23 cellular contexts compared by ENCODE assay signal in the genomic region with DNA sequence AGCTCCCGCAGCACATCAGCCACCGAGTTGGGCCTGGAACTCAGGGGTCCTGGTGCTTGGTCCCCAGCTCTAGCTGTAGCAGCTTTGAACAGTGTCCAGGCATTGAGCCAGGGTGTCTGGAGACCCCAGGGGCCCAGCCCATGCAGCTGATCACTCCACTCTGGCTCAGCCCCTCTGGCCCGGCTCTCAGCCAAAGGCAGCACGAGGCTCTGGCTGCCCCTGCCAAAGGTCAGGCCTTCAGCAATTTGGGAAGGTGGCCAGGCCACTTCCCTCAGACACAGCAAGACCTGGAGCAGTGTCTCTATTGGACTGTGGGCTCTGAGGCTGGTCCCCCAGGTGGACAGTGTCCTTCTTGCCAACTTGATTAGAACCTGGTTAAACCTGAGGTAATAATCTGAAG. TPM values are rescaled to one million over a fixed set of nuclear protein-coding genes. Genes with fewer than 3 reads are reported as not detected.
DNase-seq lines count a peak whose midpoint lies in the region; ATAC-seq and TF ChIP-seq lines count a peak whose summit lies in the region.
"Had no signal": no experiment of that assay in that cellular context is flagged by ENCODE, and none has a peak within 500 bp of the region (broad histone marks: within the 10 kb centered on the region; RNA-seq: fewer than 3 reads in every experiment).

No MANE protein-coding gene starts in this region.

- no peak overlapping the region for H2BK5ac ChIP-seq in mesenchymal stem cell (ENCODE audit: low read depth, low read length, poor library complexity, severe bottlenecking)

- no peak overlapping the region for H2AK5ac ChIP-seq in mesenchymal stem cell (ENCODE audit: low read length, severe bottlenecking)

- peaks cover 10% of the 10 kb centered on the region for H3K79me1 ChIP-seq in mesenchymal stem cell (replicated peaks; ENCODE audit: low read length, poor library complexity, severe bottlenecking)

- H3K4me1 Mint-ChIP-seq in T-cell: peaks cover 12 to 18% (median 13%) of the 10 kb centered on the region in 3 donors
- peaks cover 7 to 23% (median 13%) of the 10 kb centered on the region in 3 donors for H3K4me1 Mint-ChIP-seq in CD8-positive, alpha-beta memory T cell
- H3K4me1 Mint-ChIP-seq in stimulated activated naive B cell treated with anti-CD40 and anti-IgM and Interleukin-4, amounts not matched to agents 10 μg/mL and 1 μg/mL and 100 μg/mL, for 72 hours: peaks cover 30 to 52% of the 10 kb centered on the region in 2 donors

- TF ChIP-seq CTCF in fibroblast of pulmonary artery (IDR thresholded peaks at IDR 0.05; ENCODE audit: low read length, missing control alignments): no peak
- TF ChIP-seq CTCF in smooth muscle cell (IDR thresholded peaks at IDR 0.05; ENCODE audit: borderline replicate concordance, insufficient read depth, poor library complexity, severe bottlenecking): no peak

- H4K8ac ChIP-seq in mesenchymal stem cell (ENCODE audit: low read length): peak overlapping the region; percentile 19

- H4K20me1 ChIP-seq in BLaER1 (no peaks in the 10 kb centered on the region), smooth muscle cell (ENCODE audit: low read depth) (no peaks in the 10 kb centered on the region)

- H3K18ac ChIP-seq in mesenchymal stem cell (ENCODE audit: low read depth in 1 of 2, low read length in 2 of 2): no peak overlapping the region

- H3K36me3 ChIP-seq in BLaER1 (0 out of 2 replicates have a peak, but pooled peaks cover 8% of the 10 kb centered on the region), MG63 (peaks cover 6% of the 10 kb centered on the region), mesenchymal stem cell (ENCODE audit: control insufficient read depth in 1 of 2, insufficient read depth in 2 of 2, low read depth in 1 of 2, low read length in 2 of 2) (peaks cover 0 to 3% of the 10 kb centered on the region in 2 experiments), smooth muscle cell (ENCODE audit: low read depth) (no peaks in the 10 kb centered on the region)
- no peaks in the 10 kb centered on the region for H3K36me3 ChIP-seq in CD8-positive, alpha-beta memory T cell (ENCODE audit: insufficient read depth, low read length)
- H3K36me3 ChIP-seq: esophagus muscularis mucosa, sigmoid colon had no signal

- POLR2A ChIA-PET in T-cell (lab: Charles Lee): no interaction called here
- POLR2A ChIA-PET in CD8-positive, alpha-beta memory T cell (lab: Charles Lee): interaction anchor here (0.7 kb wide), 1 partner anchor 80 kb away, joined by 4 read pairs; no protein-coding TSS in a partner anchor

- H3K23ac ChIP-seq in mesenchymal stem cell (ENCODE audit: low read length in 2 of 2): no peak overlapping the region

- H3K27me3 Mint-ChIP-seq in T-cell: no peaks in the 10 kb centered on the region
- H3K27me3 Mint-ChIP-seq in CD8-positive, alpha-beta memory T cell: no peaks in the 10 kb centered on the region
- no peaks in the 10 kb centered on the region for H3K27me3 Mint-ChIP-seq in stimulated activated naive B cell treated with anti-CD40 and anti-IgM and Interleukin-4, amounts not matched to agents 10 μg/mL and 1 μg/mL and 100 μg/mL, for 72 hours
- H3K27me3 Mint-ChIP-seq: activated B cell treated with CpG ODN at 0.5 μM for 24 hours; activated CD4-positive, alpha-beta T cell treated with anti-CD3 and anti-CD28 coated beads, Interleukin-2, amount 10 ng/mL, durations not matched to agents 7 days and 5 days; activated T-cell treated with anti-CD3 and anti-CD28 coated beads, Interleukin-2, amount 50 U/mL, for 24 hours; memory B cell had no signal

- H3K27ac ChIP-seq in BLaER1 (peak overlapping the region; percentile 80), mesenchymal stem cell (ENCODE audit: low read length, poor library complexity, severe bottlenecking) (no peak overlapping the region), smooth muscle cell (ENCODE audit: low read depth) (no peak overlapping the region)
- H3K27ac ChIP-seq in CD8-positive, alpha-beta memory T cell (ENCODE audit: low read depth, low read length): no peak overlapping the region

- DNase-seq in MG63: peak; percentile 33
- DNase-seq in fibroblast of pulmonary artery (ENCODE audit: low read depth): peak; percentile 33
- DNase-seq in mesenchymal stem cell: no peak
- DNase-seq in T-cell: no peak
- DNase-seq in CD8-positive, alpha-beta memory T cell: no peak
- no peak for DNase-seq in stimulated activated naive B cell treated with anti-CD40 and anti-IgM and Interleukin-4, amounts not matched to agents 10 μg/mL and 1 μg/mL and 100 μg/mL, for 72 hours
- no peak for DNase-seq in smooth muscle cell (lab: John Stamatoyannopoulos, UW; ENCODE audit: unreplicated experiment)
- DNase-seq: activated B cell treated with CpG ODN at 0.5 μM for 24 hours; activated CD4-positive, alpha-beta T cell treated with anti-CD3 and anti-CD28 coated beads, Interleukin-2, amount 10 ng/mL, durations not matched to agents 7 days and 5 days; activated T-cell treated with anti-CD3 and anti-CD28 coated beads, Interleukin-2, amount 50 U/mL, for 24 hours; endodermal cell; H9; NCI-H146; NCI-H2107; NCI-H748 treated with DMSO at 0.1 percent for 48 hours; sigmoid colon; stimulated activated CD4-positive, alpha-beta T cell treated with anti-CD3 and anti-CD28 coated beads, Interleukin-15, amount 100 ng/mL, for 24 hours; stimulated activated CD4-positive, alpha-beta T cell treated with anti-CD3 and anti-CD28 coated beads, Interleukin-4, amount 100 ng/mL, for 4 hours; trophoblast cell had no signal

- peak overlapping the region in 1 of 2 experiments; percentile 15 for H3K4ac ChIP-seq in mesenchymal stem cell (ENCODE audit: low read depth in 1 of 2, low read length in 2 of 2)

- H3K14ac ChIP-seq in mesenchymal stem cell (ENCODE audit: low read length in 2 of 2): no peak overlapping the region

- no peaks in the 10 kb centered on the region for H3K9me3 Mint-ChIP-seq in T-cell
- H3K9me3 Mint-ChIP-seq in CD8-positive, alpha-beta memory T cell: no peaks in the 10 kb centered on the region
- H3K9me3 Mint-ChIP-seq in stimulated activated naive B cell treated with anti-CD40 and anti-IgM and Interleukin-4, amounts not matched to agents 10 μg/mL and 1 μg/mL and 100 μg/mL, for 72 hours: no peaks in the 10 kb centered on the region
- H3K9me3 Mint-ChIP-seq: activated B cell treated with CpG ODN at 0.5 μM for 24 hours; activated CD4-positive, alpha-beta T cell treated with anti-CD3 and anti-CD28 coated beads, Interleukin-2, amount 10 ng/mL, durations not matched to agents 7 days and 5 days; activated T-cell treated with anti-CD3 and anti-CD28 coated beads, Interleukin-2, amount 50 U/mL, for 24 hours; endodermal cell; H9; memory B cell; neural crest cell had no signal

- no peak overlapping the region for H4K91ac ChIP-seq in mesenchymal stem cell (ENCODE audit: low read length)

- H3K4me3 ChIP-seq in BLaER1 (0 out of 2 replicates have a peak overlapping the region, but pooled peaks have one; percentile 26), MG63 (no peak overlapping the region), fibroblast of pulmonary artery (replicated peaks; ENCODE audit: low read depth, low read length) (no peak overlapping the region), mesenchymal stem cell (ENCODE audit: insufficient read depth in 1 of 2, low read depth in 1 of 2, low read length in 2 of 2) (no peak overlapping the region), smooth muscle cell (no peak overlapping the region)
- no peak overlapping the region for H3K4me3 ChIP-seq in CD8-positive, alpha-beta memory T cell (ENCODE audit: low read length)
- H3K4me3 ChIP-seq: esophagus muscularis mucosa, sigmoid colon had no signal

- no peak overlapping the region for H2AFZ ChIP-seq in mesenchymal stem cell (ENCODE audit: low read depth, low read length)
- H2AFZ ChIP-seq in smooth muscle cell (ENCODE audit: low read depth): no peak overlapping the region

- peak overlapping the region; percentile 86 for H2BK15ac ChIP-seq in mesenchymal stem cell (ENCODE audit: low read depth, poor library complexity, severe bottlenecking)

- H3K4me3 Mint-ChIP-seq in T-cell: no peak overlapping the region
- H3K4me3 Mint-ChIP-seq in CD8-positive, alpha-beta memory T cell: no peak overlapping the region
- no peak overlapping the region for H3K4me3 Mint-ChIP-seq in stimulated activated naive B cell treated with anti-CD40 and anti-IgM and Interleukin-4, amounts not matched to agents 10 μg/mL and 1 μg/mL and 100 μg/mL, for 72 hours
- H3K4me3 Mint-ChIP-seq: activated B cell treated with CpG ODN at 0.5 μM for 24 hours; activated CD4-positive, alpha-beta T cell treated with anti-CD3 and anti-CD28 coated beads, Interleukin-2, amount 10 ng/mL, durations not matched to agents 7 days and 5 days; activated T-cell treated with anti-CD3 and anti-CD28 coated beads, Interleukin-2, amount 50 U/mL, for 24 hours; endodermal cell; H9; memory B cell; neural crest cell had no signal

- H3K9me3 ChIP-seq in BLaER1: no peaks in the 10 kb centered on the region
- H3K9me3 ChIP-seq in MG63: no peaks in the 10 kb centered on the region
- H3K9me3 ChIP-seq in mesenchymal stem cell (ENCODE audit: control insufficient read depth, low read length): no peaks in the 10 kb centered on the region
- no peaks in the 10 kb centered on the region for H3K9me3 ChIP-seq in CD8-positive, alpha-beta memory T cell (ENCODE audit: low read length)
- no peaks in the 10 kb centered on the region for H3K9me3 ChIP-seq in smooth muscle cell (replicated peaks; ENCODE audit: low read depth)
- H3K9me3 ChIP-seq: esophagus muscularis mucosa, sigmoid colon had no signal

- H3K9ac ChIP-seq in BLaER1 (peak overlapping the region; percentile 49; the same call in 1 of the 2 replicates), mesenchymal stem cell (ENCODE audit: low read length) (no peak overlapping the region), smooth muscle cell (ENCODE audit: low read depth) (no peak overlapping the region)

- no peak for ATAC-seq in T-cell (replicated peaks in 1 of 4)
- no peak for ATAC-seq in stimulated activated naive B cell treated with anti-CD40 and anti-IgM and Interleukin-4, amounts not matched to agents 10 μg/mL and 1 μg/mL and 100 μg/mL, for 72 hours (replicated peaks)

- no peaks in the 10 kb centered on the region for H3K36me3 Mint-ChIP-seq in T-cell
- H3K36me3 Mint-ChIP-seq in CD8-positive, alpha-beta memory T cell: no peaks in the 10 kb centered on the region
- H3K36me3 Mint-ChIP-seq in stimulated activated naive B cell treated with anti-CD40 and anti-IgM and Interleukin-4, amounts not matched to agents 10 μg/mL and 1 μg/mL and 100 μg/mL, for 72 hours: peaks cover 21 to 34% of the 10 kb centered on the region in 2 donors
- H3K36me3 Mint-ChIP-seq: memory B cell had no signal

- H2BK120ac ChIP-seq in mesenchymal stem cell (ENCODE audit: low read depth, low read length): no peak overlapping the region

- H3F3A ChIP-seq in smooth muscle cell (ENCODE audit: low read depth): no peaks in the 10 kb centered on the region

- WGBS in mesenchymal stem cell: 98% methylated on average over 4 of the region's 4 CpGs
- WGBS in smooth muscle cell (ENCODE audit: low lambda C conversion rate): 97% methylated on average over 4 of the region's 4 CpGs

- no peaks in the 10 kb centered on the region for H3K79me2 ChIP-seq in smooth muscle cell (ENCODE audit: low read depth)

- no peak overlapping the region for H3K27ac Mint-ChIP-seq in T-cell
- no peak overlapping the region for H3K27ac Mint-ChIP-seq in CD8-positive, alpha-beta memory T cell
- H3K27ac Mint-ChIP-seq in stimulated activated naive B cell treated with anti-CD40 and anti-IgM and Interleukin-4, amounts not matched to agents 10 μg/mL and 1 μg/mL and 100 μg/mL, for 72 hours: no peak overlapping the region
- H3K27ac Mint-ChIP-seq: activated B cell treated with CpG ODN at 0.5 μM for 24 hours, endodermal cell had no signal

- H3K27me3 ChIP-seq in BLaER1: no peaks in the 10 kb centered on the region
- H3K27me3 ChIP-seq in MG63: no peaks in the 10 kb centered on the region
- no peaks in the 10 kb centered on the region for H3K27me3 ChIP-seq in mesenchymal stem cell (ENCODE audit: control insufficient read depth in 1 of 2, insufficient read depth in 1 of 2, low read length in 2 of 2)
- H3K27me3 ChIP-seq in CD8-positive, alpha-beta memory T cell (ENCODE audit: insufficient read depth, low read length, poor library complexity, severe bottlenecking): no peaks in the 10 kb centered on the region
- no peaks in the 10 kb centered on the region for H3K27me3 ChIP-seq in smooth muscle cell (ENCODE audit: low read depth)
- H3K27me3 ChIP-seq: esophagus muscularis mucosa, sigmoid colon had no signal

- CTCF ChIA-PET in T-cell (lab: Charles Lee): no interaction called here
- CTCF ChIA-PET in CD8-positive, alpha-beta memory T cell (lab: Charles Lee): interaction anchor here (1.5 kb wide), 1 partner anchor 10 kb away, joined by 3 read pairs; no protein-coding TSS in a partner anchor

- H3K4me1 ChIP-seq in BLaER1: peaks cover 56% of the 10 kb centered on the region
- H3K4me1 ChIP-seq in mesenchymal stem cell (ENCODE audit: control insufficient read depth, insufficient read depth, low read depth, low read length): peaks cover 12% of the 10 kb centered on the region
- H3K4me1 ChIP-seq in CD8-positive, alpha-beta memory T cell (ENCODE audit: insufficient read depth, low read length): peaks cover 7% of the 10 kb centered on the region
- H3K4me1 ChIP-seq in smooth muscle cell (ENCODE audit: low read depth): no peaks in the 10 kb centered on the region

- H2BK12ac ChIP-seq in mesenchymal stem cell (ENCODE audit: low read length in 2 of 2): peak overlapping the region in 1 of 2 experiments; percentile 6

- H3K4me2 ChIP-seq in BLaER1: peak overlapping the region; percentile 74
- H3K4me2 ChIP-seq in mesenchymal stem cell (ENCODE audit: low read length, poor library complexity, severe bottlenecking): no peak overlapping the region
- no peak overlapping the region for H3K4me2 ChIP-seq in smooth muscle cell

RNA-seq across cellular contexts. Expression of a gene that starts 34.4 kb away (rescaled TPM):
- 5.0 and 6.9 TPM in 2 replicates for total RNA-seq in MG63 (2014; rRNA removed; shearing (Covaris generic); ENCODE audit: low replicate concordance)
- 6.5 TPM for polyA plus RNA-seq in mesenchymal stem cell (2013, experiment 1 of 2)
- 6.1 TPM for polyA plus RNA-seq in mesenchymal stem cell (2013, experiment 2 of 2)
- total RNA-seq in T-cell (10 to 100 TPM; 28.7 to 44.8 (median 30.3) TPM), smooth muscle cell (11.2 and 13.5 TPM in 2 replicates)
- 10 to 100 TPM; 39.6 to 39.9 TPM for total RNA-seq in CD8-positive, alpha-beta memory T cell
- polyA plus RNA-seq in CD8-positive, alpha-beta memory T cell: 4.3 TPM
- polyA plus RNA-seq in smooth muscle cell: 12.3 and 13.8 TPM in 2 replicates

RNA-seq across cellular contexts. Expression of a gene that starts 37.7 kb away (rescaled TPM):
- total RNA-seq in MG63 (2014; rRNA removed; shearing (Covaris generic); ENCODE audit: low replicate concordance): 302 and 372 TPM in 2 replicates
- 81.3 TPM for polyA plus RNA-seq in mesenchymal stem cell (2013, experiment 1 of 2)
- polyA plus RNA-seq in mesenchymal stem cell (2013, experiment 2 of 2): 82.4 TPM
- 10 to 100 TPM; 57.2 to 92.9 (median 81.9) TPM for total RNA-seq in T-cell
- 100 to 1,000 TPM; 288 to 305 TPM for total RNA-seq in CD8-positive, alpha-beta memory T cell
- polyA plus RNA-seq in CD8-positive, alpha-beta memory T cell: 110 TPM
- 89.8 and 132 TPM in 2 replicates for total RNA-seq in smooth muscle cell
- polyA plus RNA-seq in smooth muscle cell: 121 and 142 TPM in 2 replicates

Comparison
In these comparisons a context has a peak if more than half of its experiments do, and no peak if none do; other contexts are left out.
1. DNase-seq: peak in MG63 (single experiment) and fibroblast of pulmonary artery (single experiment); none in mesenchymal stem cell (single experiment), T-cell (0 of 34), CD8-positive, alpha-beta memory T cell (0 of 5), stimulated activated naive B cell treated with anti-CD40 and anti-IgM and Interleukin-4, amounts not matched to agents 10 μg/mL and 1 μg/mL and 100 μg/mL, for 72 hours (single experiment) and smooth muscle cell (single experiment).